Comparison of ENCODE assay signal across 1 cellular context in the genomic region with DNA sequence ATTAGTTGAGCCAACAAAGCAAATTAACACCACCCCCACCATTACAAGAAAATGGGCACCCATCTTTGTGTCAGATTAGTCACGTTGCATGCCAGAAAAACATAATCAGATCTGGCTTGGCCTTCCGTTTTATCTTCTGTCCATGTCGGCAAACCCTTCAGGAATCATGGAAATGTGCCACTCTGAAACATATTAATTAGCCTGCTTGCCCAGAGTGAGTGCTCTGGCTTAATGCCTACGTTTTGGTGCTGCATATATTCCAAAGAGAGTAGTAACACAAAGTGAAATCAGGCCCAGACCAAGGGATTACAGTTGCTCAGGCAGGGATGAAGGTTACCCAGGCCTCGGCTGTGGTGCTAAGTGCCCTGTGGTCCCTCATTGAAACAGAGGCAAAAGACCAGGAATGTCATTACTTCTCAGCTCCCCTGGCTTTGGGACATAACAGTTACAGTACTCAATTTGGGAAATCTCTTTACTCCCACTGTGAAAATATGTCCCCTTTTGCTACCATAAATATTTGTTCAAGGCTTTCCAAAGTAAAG.
TF ChIP-seq lines count a peak whose summit lies in the region.

No MANE protein-coding gene starts in this region.

TF ChIP-seq in WTC11, 78 proteins besides CTCF, POLR2A, EP300 and RAD21 (continued from another document):
- TF ChIP-seq, protein P1, sequence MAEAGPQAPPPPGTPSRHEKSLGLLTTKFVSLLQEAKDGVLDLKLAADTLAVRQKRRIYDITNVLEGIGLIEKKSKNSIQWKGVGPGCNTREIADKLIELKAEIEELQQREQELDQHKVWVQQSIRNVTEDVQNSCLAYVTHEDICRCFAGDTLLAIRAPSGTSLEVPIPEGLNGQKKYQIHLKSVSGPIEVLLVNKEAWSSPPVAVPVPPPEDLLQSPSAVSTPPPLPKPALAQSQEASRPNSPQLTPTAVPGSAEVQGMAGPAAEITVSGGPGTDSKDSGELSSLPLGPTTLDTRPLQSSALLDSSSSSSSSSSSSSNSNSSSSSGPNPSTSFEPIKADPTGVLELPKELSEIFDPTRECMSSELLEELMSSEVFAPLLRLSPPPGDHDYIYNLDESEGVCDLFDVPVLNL (CRISPR knock-in tag; IDR thresholded peaks at IDR 0.05; ENCODE audit: borderline replicate concordance, low read depth): no peak
- TF ChIP-seq NR3C1 (CRISPR knock-in tag; conservative IDR thresholded peaks at IDR 0.05; ENCODE audit: low read depth) (no peak), ZNF671 (CRISPR knock-in tag; IDR thresholded peaks at IDR 0.05) (no peak), KAT7 (CRISPR knock-in tag; IDR thresholded peaks at IDR 0.05; ENCODE audit: borderline replicate concordance) (no peak), ZNF121 (CRISPR knock-in tag; IDR thresholded peaks at IDR 0.05) (no peak), SMAD3 (CRISPR knock-in tag; IDR thresholded peaks at IDR 0.05; ENCODE audit: borderline replicate concordance) (no peak), SMAD4 (CRISPR knock-in tag; IDR thresholded peaks at IDR 0.05) (no peak), JUN (CRISPR knock-in tag; IDR thresholded peaks at IDR 0.05) (no peak), NR2C2 (CRISPR knock-in tag; IDR thresholded peaks at IDR 0.05) (no peak)
- TF ChIP-seq, protein P2, sequence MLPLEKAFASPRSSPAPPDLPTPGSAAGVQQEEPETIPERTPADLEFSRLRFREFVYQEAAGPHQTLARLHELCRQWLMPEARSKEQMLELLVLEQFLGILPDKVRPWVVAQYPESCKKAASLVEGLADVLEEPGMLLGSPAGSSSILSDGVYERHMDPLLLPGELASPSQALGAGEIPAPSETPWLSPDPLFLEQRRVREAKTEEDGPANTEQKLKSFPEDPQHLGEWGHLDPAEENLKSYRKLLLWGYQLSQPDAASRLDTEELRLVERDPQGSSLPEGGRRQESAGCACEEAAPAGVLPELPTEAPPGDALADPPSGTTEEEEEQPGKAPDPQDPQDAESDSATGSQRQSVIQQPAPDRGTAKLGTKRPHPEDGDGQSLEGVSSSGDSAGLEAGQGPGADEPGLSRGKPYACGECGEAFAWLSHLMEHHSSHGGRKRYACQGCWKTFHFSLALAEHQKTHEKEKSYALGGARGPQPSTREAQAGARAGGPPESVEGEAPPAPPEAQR (CRISPR knock-in tag; IDR thresholded peaks at IDR 0.05): no peak
- TF ChIP-seq, protein P3, sequence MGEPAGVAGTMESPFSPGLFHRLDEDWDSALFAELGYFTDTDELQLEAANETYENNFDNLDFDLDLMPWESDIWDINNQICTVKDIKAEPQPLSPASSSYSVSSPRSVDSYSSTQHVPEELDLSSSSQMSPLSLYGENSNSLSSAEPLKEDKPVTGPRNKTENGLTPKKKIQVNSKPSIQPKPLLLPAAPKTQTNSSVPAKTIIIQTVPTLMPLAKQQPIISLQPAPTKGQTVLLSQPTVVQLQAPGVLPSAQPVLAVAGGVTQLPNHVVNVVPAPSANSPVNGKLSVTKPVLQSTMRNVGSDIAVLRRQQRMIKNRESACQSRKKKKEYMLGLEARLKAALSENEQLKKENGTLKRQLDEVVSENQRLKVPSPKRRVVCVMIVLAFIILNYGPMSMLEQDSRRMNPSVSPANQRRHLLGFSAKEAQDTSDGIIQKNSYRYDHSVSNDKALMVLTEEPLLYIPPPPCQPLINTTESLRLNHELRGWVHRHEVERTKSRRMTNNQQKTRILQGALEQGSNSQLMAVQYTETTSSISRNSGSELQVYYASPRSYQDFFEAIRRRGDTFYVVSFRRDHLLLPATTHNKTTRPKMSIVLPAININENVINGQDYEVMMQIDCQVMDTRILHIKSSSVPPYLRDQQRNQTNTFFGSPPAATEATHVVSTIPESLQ (CRISPR knock-in tag; IDR thresholded peaks at IDR 0.05): no peak
